In the genomic region with DNA sequence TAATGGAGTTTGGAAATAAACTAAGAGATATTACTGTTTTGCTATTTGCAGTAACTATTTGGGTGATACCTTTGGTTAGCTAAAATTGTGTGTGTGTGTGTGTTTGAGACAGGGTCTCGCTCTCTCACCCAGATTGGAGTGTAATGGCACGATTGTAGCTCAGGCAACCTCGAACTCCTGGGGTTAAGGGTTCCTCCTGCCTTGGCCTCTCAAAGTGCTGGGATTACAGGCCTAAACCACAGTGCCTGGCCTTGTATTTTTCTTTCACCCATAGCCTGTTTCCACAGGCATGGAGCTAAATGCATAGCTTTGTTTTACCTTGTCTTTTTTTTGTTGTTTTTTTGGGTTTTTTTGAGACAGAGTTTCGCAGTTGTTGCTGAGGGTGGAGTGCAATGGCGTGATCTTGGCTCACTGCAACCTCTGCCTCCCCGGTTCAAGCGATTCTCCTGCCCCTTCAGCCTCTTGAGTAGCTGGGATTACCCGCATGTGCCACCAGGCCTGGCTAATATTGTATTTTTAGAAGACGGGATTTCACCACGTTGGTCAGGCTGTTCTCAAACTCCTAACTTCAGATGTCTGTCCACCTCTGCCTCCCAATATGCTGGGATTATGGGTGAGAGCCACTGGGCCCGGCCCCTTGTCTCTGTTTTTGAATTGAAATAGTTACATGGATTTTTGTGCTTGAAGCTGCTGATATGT, we compare ENCODE assay signal across 7 cellular contexts. TPM values are rescaled to one million over a fixed set of nuclear protein-coding genes. Genes with fewer than 3 reads are reported as not detected.
DNase-seq lines count a peak whose midpoint lies in the region; ATAC-seq and TF ChIP-seq lines count a peak whose summit lies in the region.

No MANE protein-coding gene starts in this region.

- H2BK20ac ChIP-seq in IMR-90 (ENCODE audit: low read depth, low read length): no peak overlapping the region

- H3K4me2 ChIP-seq in IMR-90 (ENCODE audit: low read depth, low read length): peak overlapping the region; percentile 96

- H3K27me3 Mint-ChIP-seq in activated naive CD8-positive, alpha-beta T cell treated with anti-CD3 and anti-CD28 coated beads, Interleukin-2, amount 50 U/mL, for 24 hours: no peaks in the 10 kb centered on the region

- H3K56ac ChIP-seq in IMR-90 (ENCODE audit: extremely low read depth, insufficient read depth, low read length): no peak overlapping the region

- no peak overlapping the region for H3K18ac ChIP-seq in IMR-90 (ENCODE audit: low read depth, low read length)

- H3K9ac ChIP-seq in IMR-90 (ENCODE audit: low read depth, low read length) (peak overlapping the region; percentile 30; the same call in 1 of the 2 replicates), iPS-15b (ENCODE audit: low read depth, low read length) (peak overlapping the region; percentile 26)

- H4K5ac ChIP-seq in IMR-90 (ENCODE audit: low read depth, low read length): no peak overlapping the region

- BruUV-seq in IMR-90 (replicated peaks; lab: Mats Ljungman, UMichigan): no TSS peak

- no peak for TF ChIP-seq RAD21 in IMR-90 (IDR thresholded peaks at IDR 0.05; ENCODE audit: low read length)

- H3K79me1 ChIP-seq in IMR-90 (ENCODE audit: low read depth in 1 of 2, low read length in 2 of 2): peaks cover 0 to 35% of the 10 kb centered on the region in 2 experiments; a peak in 2 of 4 replicates

- ATAC-seq in IMR-90 (ENCODE audit: low read depth): no peak; the same call in 1 of the 2 replicates
- ATAC-seq in activated naive CD8-positive, alpha-beta T cell treated with anti-CD3 and anti-CD28 coated beads, Interleukin-2, amount 50 U/mL, for 24 hours: no peak
- no peak for ATAC-seq in HG03097 (IDR thresholded peaks at IDR 0.05; ENCODE audit: low FRiP score, unreplicated experiment)
- no peak for ATAC-seq in GM21576 (IDR thresholded peaks at IDR 0.05; ENCODE audit: unreplicated experiment)

- in situ Hi-C loops in IMR-90 (cut with MboI; ENCODE audit: low sequenced_read_pairs): no loop called here

- H3K27ac ChIP-seq in IMR-90 (ENCODE audit: insufficient read depth, low read length): no peak overlapping the region
- peak overlapping the region in 4 of 5 donors; percentile 15 to 100 (median 48) for H3K27ac ChIP-seq in stomach

- peak overlapping the region; percentile 92 for H3K4me3 Mint-ChIP-seq in activated naive CD8-positive, alpha-beta T cell treated with anti-CD3 and anti-CD28 coated beads, Interleukin-2, amount 50 U/mL, for 24 hours

- no peak for DNase-seq in IMR-90
- DNase-seq in activated naive CD8-positive, alpha-beta T cell treated with anti-CD3 and anti-CD28 coated beads, Interleukin-2, amount 50 U/mL, for 24 hours: no peak
- no peak for DNase-seq in stomach
- DNase-seq in NCI-H2227 treated with DMSO at 0.1 percent for 48 hours (lab: John Stamatoyannopoulos, UW): no peak

- H3K4me1 Mint-ChIP-seq in activated naive CD8-positive, alpha-beta T cell treated with anti-CD3 and anti-CD28 coated beads, Interleukin-2, amount 50 U/mL, for 24 hours: peaks cover 69% of the 10 kb centered on the region

- intact Hi-C loops in IMR-90 (cut with micrococcal nuclease) (no loop called here), stomach (cut with DNase I; ENCODE audit: low total_unique reads) (no loop called here)

- peak overlapping the region; percentile 6; the same call in 1 of the 2 replicates for H2AK5ac ChIP-seq in IMR-90 (ENCODE audit: low read depth, low read length)

- H4K20me1 ChIP-seq in IMR-90 (ENCODE audit: insufficient read depth, low read length): peaks cover 89% of the 10 kb centered on the region

- no peak overlapping the region for H2BK15ac ChIP-seq in IMR-90 (ENCODE audit: low read depth, low read length)

- peak overlapping the region; percentile 23 for H2AK9ac ChIP-seq in IMR-90 (replicated peaks; ENCODE audit: low read depth, low read length, poor library complexity)

- H2AFZ ChIP-seq in IMR-90 (replicated peaks; ENCODE audit: low read length, poor library complexity): no peak overlapping the region

- H3K9me3 Mint-ChIP-seq in activated naive CD8-positive, alpha-beta T cell treated with anti-CD3 and anti-CD28 coated beads, Interleukin-2, amount 50 U/mL, for 24 hours: no peaks in the 10 kb centered on the region

- peaks cover 69% of the 10 kb centered on the region for H3K36me3 Mint-ChIP-seq in activated naive CD8-positive, alpha-beta T cell treated with anti-CD3 and anti-CD28 coated beads, Interleukin-2, amount 50 U/mL, for 24 hours (ENCODE audit: low read depth)

- no peak overlapping the region for H2BK120ac ChIP-seq in IMR-90 (ENCODE audit: low read depth, low read length)

- POLR2A ChIA-PET in IMR-90 (lab: Charles Lee; ENCODE audit: unreplicated experiment): interaction anchor here (0.6 kb wide), 1 partner anchor 14 kb away, joined by 17 read pairs; no protein-coding TSS in a partner anchor

- H3K14ac ChIP-seq in IMR-90 (replicated peaks; ENCODE audit: low read depth, low read length): 0 out of 2 replicates have a peak overlapping the region, but pooled peaks have one; percentile 62

- peaks cover 3% of the 10 kb centered on the region; the same call in 1 of the 2 replicates for H3K9me1 ChIP-seq in IMR-90 (ENCODE audit: insufficient read depth, low read length)

- H3K27me3 ChIP-seq in IMR-90 (ENCODE audit: control insufficient read depth, insufficient read depth, low read length) (no peaks in the 10 kb centered on the region), iPS-15b (ENCODE audit: control insufficient read depth, insufficient read depth, low read length) (no peaks in the 10 kb centered on the region), stomach (no peaks in the 10 kb centered on the region)

- no peak for TF ChIP-seq POLR2A in IMR-90 (IDR thresholded peaks at IDR 0.05; ENCODE audit: low read depth, low read length)
- no peak for TF ChIP-seq POLR2A in stomach (IDR thresholded peaks at IDR 0.05)

- TF ChIP-seq CTCF in IMR-90 (conservative IDR thresholded peaks at IDR 0.05; ENCODE audit: low read depth, low read length) (no peak), stomach (IDR thresholded peaks at IDR 0.05) (no peak)

- H3K4me3 ChIP-seq in IMR-90 (ENCODE audit: insufficient read depth, low read depth, low read length) (no peak overlapping the region), iPS-15b (ENCODE audit: low read depth, low read length) (peak overlapping the region; percentile 40), stomach (peak overlapping the region; percentile 80 to 96 (median 89))

- H3K4me1 ChIP-seq in IMR-90 (ENCODE audit: control insufficient read depth, insufficient read depth, low read length) (peaks cover 4% of the 10 kb centered on the region; the same call in 1 of the 2 replicates), iPS-15b (ENCODE audit: control insufficient read depth, insufficient read depth, low read length) (peaks cover 2% of the 10 kb centered on the region), stomach (peaks cover 40 to 96% (median 69%) of the 10 kb centered on the region in 4 donors)

- H2BK5ac ChIP-seq in IMR-90 (ENCODE audit: low read depth, low read length, poor library complexity, severe bottlenecking): no peak overlapping the region

- H3K9me3 ChIP-seq in IMR-90 (ENCODE audit: control insufficient read depth, insufficient read depth, low read length) (no peaks in the 10 kb centered on the region), iPS-15b (ENCODE audit: control insufficient read depth, insufficient read depth, low read length) (no peaks in the 10 kb centered on the region), stomach (no peaks in the 10 kb centered on the region)

- peak overlapping the region; percentile 77; the same call in 1 of the 2 replicates for H3K23ac ChIP-seq in IMR-90 (ENCODE audit: low read depth, low read length)

- WGBS in IMR-90 (ENCODE audit: extremely low coverage in 2 of 2, insufficient read length in 1 of 2), 2 experiments: 80% methylated on average over 1 of the region's 11 CpGs; no CpG with 5 or more reads in 1 of the 2 experiments
- WGBS in stomach, 5 donors: 22 to 37% (median 29%) methylated on average over 11 of the region's 11 CpGs

- CTCF ChIA-PET in IMR-90 (lab: Yijun Ruan, JAX): no interaction called here

- H3K36me3 ChIP-seq in IMR-90 (ENCODE audit: control insufficient read depth, insufficient read depth, low read length) (peaks cover 8% of the 10 kb centered on the region), iPS-15b (ENCODE audit: control insufficient read depth, insufficient read depth, low read length) (no peaks in the 10 kb centered on the region), stomach (peaks cover 7 to 9% (median 8%) of the 10 kb centered on the region in 4 donors)

- H4K8ac ChIP-seq in IMR-90 (ENCODE audit: low read depth in 2 of 2, low read length in 2 of 2): 0 out of 4 replicates have a peak overlapping the region, but pooled peaks of 1 of the 2 experiments have one; percentile 0

- no peak overlapping the region for H3K4ac ChIP-seq in IMR-90 (ENCODE audit: low read depth, low read length)

- dilution Hi-C loops in IMR-90 (cut with HindIII; ENCODE audit: low sequenced_read_pairs, unreplicated experiment): no loop called here

- TF ChIP-seq EP300 in stomach (IDR thresholded peaks at IDR 0.05): no peak

- no peak overlapping the region for H4K91ac ChIP-seq in IMR-90 (ENCODE audit: insufficient read depth, low read depth, low read length)

- peak overlapping the region; percentile 73 for H3K27ac Mint-ChIP-seq in activated naive CD8-positive, alpha-beta T cell treated with anti-CD3 and anti-CD28 coated beads, Interleukin-2, amount 50 U/mL, for 24 hours

TF ChIP-seq in IMR-90, 13 proteins besides CTCF, POLR2A, EP300 and RAD21 (continues in another document):
- TF ChIP-seq ELK1 (IDR thresholded peaks at IDR 0.05; ENCODE audit: borderline replicate concordance, low read depth, low read length) (no peak), MAFK (IDR thresholded peaks at IDR 0.05; ENCODE audit: low read depth, low read length) (no peak), CHD1 (IDR thresholded peaks at IDR 0.05; ENCODE audit: low read depth, low read length) (no peak), RCOR1 (IDR thresholded peaks at IDR 0.05; ENCODE audit: insufficient replicate concordance, low read length) (no peak), MXI1 (IDR thresholded peaks at IDR 0.05; ENCODE audit: borderline replicate concordance, low read depth, low read length) (no peak), SMC3 (IDR thresholded peaks at IDR 0.05; ENCODE audit: low read depth, low read length) (no peak)

RNA-seq across cellular contexts. Expression of gene GPBP1, which starts 5.6 kb away (rescaled TPM):
- total RNA-seq in IMR-90 (2012; rRNA removed): 29.2 and 63.9 TPM in 2 replicates
- 18.7 and 24.3 TPM in 2 replicates for polyA plus RNA-seq in IMR-90 (2012; rRNA removed)
- 1.5 and 3.1 TPM in 2 replicates for polyA plus RNA-seq in IMR-90 (2012; cell fraction: cytosol; rRNA removed)
- polyA plus RNA-seq in IMR-90 (2012; cell fraction: nucleus; rRNA removed; ENCODE audit: low replicate concordance): 1.7 and 29.8 TPM in 2 replicates
- 100 to 1,000 TPM in 1 of 5 donors, 10 to 100 TPM in 4; 35.0 to 155 (median 75.4) TPM for total RNA-seq in stomach
- 10 to 100 TPM; 29.8 to 48.9 (median 44.0) TPM for polyA plus RNA-seq in stomach
